In the genomic region with DNA sequence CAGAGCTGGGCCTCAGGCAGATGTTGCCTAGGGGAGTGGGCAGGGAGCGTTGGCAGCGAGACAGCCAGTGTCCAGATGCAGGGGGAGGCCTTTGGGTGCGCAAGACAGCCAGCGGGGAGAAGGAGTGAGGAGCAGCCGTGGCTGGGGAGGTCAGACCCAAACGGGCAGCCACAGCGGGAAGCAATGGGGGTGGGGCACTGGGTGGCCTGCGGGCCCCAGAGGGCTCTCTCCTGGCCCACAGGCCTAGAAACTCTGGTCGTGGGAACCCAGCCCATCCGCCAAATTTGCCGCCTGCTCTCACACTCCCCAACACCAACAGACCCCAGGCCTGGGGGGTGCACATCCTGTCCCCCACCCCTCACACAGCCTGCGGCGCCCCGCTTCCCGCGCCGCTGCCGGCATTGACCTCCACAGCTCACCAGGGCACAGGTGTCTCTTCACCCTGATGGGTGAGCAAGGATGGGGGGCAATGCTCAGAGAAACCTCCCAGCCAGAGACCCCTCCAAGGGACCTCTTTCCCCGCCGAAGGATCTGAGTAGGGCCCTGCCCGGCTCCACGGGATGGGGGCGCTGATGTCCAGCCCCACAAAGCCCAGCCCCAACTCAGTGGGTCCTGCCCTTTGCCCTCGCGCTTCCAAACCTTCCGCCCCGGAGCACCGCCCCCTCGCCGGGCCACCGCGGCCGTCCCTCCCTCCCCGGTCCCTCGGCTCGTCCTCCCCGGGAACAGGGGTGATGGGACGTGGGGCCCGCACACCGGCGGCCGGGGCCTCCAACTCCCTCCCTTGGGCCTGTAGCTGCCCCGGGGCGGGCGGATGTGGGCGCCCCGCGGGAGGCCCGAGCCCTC, we compare ENCODE assay signal across 1 cellular context.
TF ChIP-seq lines count a peak whose summit lies in the region.

No MANE protein-coding gene starts in this region.

TF ChIP-seq in IMR-90, 13 proteins besides CTCF, POLR2A, EP300 and RAD21:
- 0 out of 2 replicates have a peak, but pooled peaks have one; percentile 4 for TF ChIP-seq SMC3 (IDR thresholded peaks at IDR 0.05; ENCODE audit: low read depth, low read length)
- no peak for TF ChIP-seq BHLHE40 (IDR thresholded peaks at IDR 0.05; ENCODE audit: low read depth, low read length)
